28 cellular contexts compared by ENCODE assay signal in genomic region chr15:34637305-34637704, GRCh38.
"Had no signal": no experiment of that assay in that cellular context is flagged by ENCODE, and none has a peak within 500 bp of the region (broad histone marks: within the 10 kb centered on the region; RNA-seq: fewer than 3 reads in every experiment).

No MANE protein-coding gene starts in this region.

- H3K27ac ChIP-seq: colonic mucosa, coronary artery, dorsolateral prefrontal cortex, epithelial cell of prostate, esophagus muscularis mucosa, esophagus squamous epithelium, foreskin keratinocyte, gastrocnemius medialis, gastroesophageal sphincter, heart left ventricle, heart right ventricle, hepatocyte had no signal

- H2AFZ ChIP-seq: hepatocyte had no signal

- DNase-seq: colonic mucosa; cortex of kidney; dermis blood vessel endothelial cell; dorsolateral prefrontal cortex; effector CD4-positive, alpha-beta T cell; effector CD8-positive, alpha-beta T cell; effector memory CD4-positive, alpha-beta T cell; effector memory CD8-positive, alpha-beta T cell; endodermal cell; erythroblast; esophagus squamous epithelium; foreskin fibroblast; foreskin keratinocyte; foreskin melanocyte; gastrocnemius medialis; glutamatergic neuron; head of caudate nucleus; heart left ventricle; heart right ventricle had no signal

- H3K4me1 ChIP-seq: colonic mucosa, esophagus muscularis mucosa, esophagus squamous epithelium, foreskin keratinocyte, gastrocnemius medialis, gastroesophageal sphincter, heart left ventricle, heart right ventricle had no signal

- H3K27me3 ChIP-seq: colonic mucosa, esophagus muscularis mucosa, esophagus squamous epithelium, gastrocnemius medialis, gastroesophageal sphincter, heart left ventricle, heart right ventricle, hepatocyte had no signal

- ATAC-seq: effector memory CD8-positive, alpha-beta T cell; esophagus mucosa; foreskin keratinocyte; gastrocnemius medialis; gastroesophageal sphincter; heart left ventricle; heart right ventricle had no signal

- H3K79me2 ChIP-seq: hepatocyte had no signal

- FAIRE-seq: endometrium, endothelial cell of umbilical vein, frontal cortex had no signal

- H3K4me2 ChIP-seq: hepatocyte had no signal

- H3K36me3 ChIP-seq: colonic mucosa, esophagus muscularis mucosa, esophagus squamous epithelium, gastrocnemius medialis, gastroesophageal sphincter, heart left ventricle, heart right ventricle had no signal

- H3K4me3 ChIP-seq: colonic mucosa, coronary artery, dorsolateral prefrontal cortex, esophagus muscularis mucosa, esophagus squamous epithelium, gastrocnemius medialis, gastroesophageal sphincter, heart left ventricle, heart right ventricle, hepatocyte had no signal

- H3K9me3 ChIP-seq: colonic mucosa, esophagus muscularis mucosa, esophagus squamous epithelium, gastrocnemius medialis, gastroesophageal sphincter had no signal
